24 cellular contexts compared by ENCODE assay signal in genomic region chr1:209586341-209586740, GRCh38. TPM values are rescaled to one million over a fixed set of nuclear protein-coding genes. Genes with fewer than 3 reads are reported as not detected.
"Had no signal": no experiment of that assay in that cellular context is flagged by ENCODE, and none has a peak within 500 bp of the region (broad histone marks: within the 10 kb centered on the region; RNA-seq: fewer than 3 reads in every experiment).

No MANE protein-coding gene starts in this region.

- H3K27ac ChIP-seq: cardiac muscle cell, PC-9, SJCRH30, SK-N-MC, VCaP had no signal

- H3K4me1 ChIP-seq: SJCRH30 had no signal

- DNase-seq: activated B cell treated with CpG ODN at 0.5 μM for 24 hours; activated CD4-positive, alpha-beta memory T cell treated with anti-CD3 and anti-CD28 coated beads for 36 hours; activated CD4-positive, alpha-beta T cell treated with anti-CD3 and anti-CD28 coated beads for 4 hours; activated CD4-positive, alpha-beta T cell treated with anti-CD3 and anti-CD28 coated beads, Interleukin-2, amount 50 U/mL, for 1 hour; activated CD4-positive, CD25-positive, alpha-beta regulatory T cell treated with anti-CD3 and anti-CD28 coated beads, Interleukin-2, amount 50 U/mL, for 72 hours; activated CD8-positive, alpha-beta memory T cell treated with anti-CD3 and anti-CD28 coated beads, Interleukin-2, amount 50 U/mL, for 4 hours; activated effector memory CD4-positive, alpha-beta T cell treated with Interleukin-2 at 50 U/mL for 16 hours; activated naive CD8-positive, alpha-beta T cell treated with anti-CD3 and anti-CD28 coated beads for 36 hours; activated T-cell treated with anti-CD3 and anti-CD28 coated beads, Interleukin-2, amount 50 U/mL, for 48 hours; amniotic stem cell; Kasumi-1; KG1; NCI-H1048; NK-92 treated with Interleukin-12 subunit alpha and Interleukin-12 subunit beta, amount 100 ng/mL, for 24 hours; SJCRH30; T-helper 17 cell; T-helper 9 cell had no signal

- H3K9me3 ChIP-seq: MG63, SJCRH30 had no signal

- H2AFZ ChIP-seq: PC-9 had no signal

- H3K4me3 ChIP-seq: MG63, PC-9, SJCRH30, SK-N-MC had no signal

- H3K36me3 ChIP-seq: cardiac muscle cell, MG63, SJCRH30 had no signal

RNA-seq across cellular contexts. Expression of gene CAMK1G, which starts 2.8 kb away (rescaled TPM):
- total RNA-seq: activated B cell treated with CpG ODN at 0.5 μM for 24 hours; activated naive CD8-positive, alpha-beta T cell treated with anti-CD3 and anti-CD28 coated beads for 36 hours; PC-9; Right ventricle myocardium superior; SJCRH30; T-cell; T-helper 17 cell had no signal
